ENCODE assay signal across 23 cellular contexts in genomic region chr15:35014265-35014664, GRCh38. TPM values are rescaled to one million over a fixed set of nuclear protein-coding genes. Genes with fewer than 3 reads are reported as not detected.
DNase-seq lines count a peak whose midpoint lies in the region; ATAC-seq and TF ChIP-seq lines count a peak whose summit lies in the region.
"Had no signal": no experiment of that assay in that cellular context is flagged by ENCODE, and none has a peak within 500 bp of the region (broad histone marks: within the 10 kb centered on the region; RNA-seq: fewer than 3 reads in every experiment).

No MANE protein-coding gene starts in this region.

- H3K36me3 ChIP-seq in CD8-positive, alpha-beta memory T cell (ENCODE audit: insufficient read depth, low read length): no peaks in the 10 kb centered on the region
- H3K36me3 ChIP-seq: HAP-1 had no signal

- no peak overlapping the region for H3K27ac ChIP-seq in CD8-positive, alpha-beta memory T cell (ENCODE audit: low read depth, low read length)

- peaks cover 2% of the 10 kb centered on the region for H3K27me3 Mint-ChIP-seq in brain
- H3K27me3 Mint-ChIP-seq in type B pancreatic cell: no peaks in the 10 kb centered on the region
- H3K27me3 Mint-ChIP-seq in CD8-positive, alpha-beta memory T cell: peaks cover 2 to 5% of the 10 kb centered on the region in 2 donors
- H3K27me3 Mint-ChIP-seq in T-helper 2 cell treated with Interferon-gamma antibody and Interleukin-4, amounts not matched to agents 5 μg/mL and 100 μg/mL, for 36 hours (ENCODE audit: low read depth): peaks cover 10% of the 10 kb centered on the region

- TF ChIP-seq CTCF in brain (conservative IDR thresholded peaks at IDR 0.05) (no peak), fibroblast of pulmonary artery (IDR thresholded peaks at IDR 0.05; ENCODE audit: low read length, missing control alignments) (no peak), type B pancreatic cell (conservative IDR thresholded peaks at IDR 0.05) (no peak)

- intact Hi-C loops in sciatic nerve (cut with DNase I): no loop called here

- H3K4me3 Mint-ChIP-seq in brain: peak overlapping the region in 3 of 5 experiments; percentile 3 to 33 (median 8)
- no peak overlapping the region for H3K4me3 Mint-ChIP-seq in type B pancreatic cell
- no peak overlapping the region for H3K4me3 Mint-ChIP-seq in CD8-positive, alpha-beta memory T cell
- no peak overlapping the region for H3K4me3 Mint-ChIP-seq in T-helper 2 cell treated with Interferon-gamma antibody and Interleukin-4, amounts not matched to agents 5 μg/mL and 100 μg/mL, for 36 hours
- H3K4me3 Mint-ChIP-seq: CD4-positive, alpha-beta T cell had no signal

- no peaks in the 10 kb centered on the region for H3K9me3 ChIP-seq in CD8-positive, alpha-beta memory T cell (ENCODE audit: low read length)
- H3K9me3 ChIP-seq: HAP-1 had no signal

- H3K36me3 Mint-ChIP-seq in brain (no peaks in the 10 kb centered on the region), type B pancreatic cell (no peaks in the 10 kb centered on the region)
- no peaks in the 10 kb centered on the region for H3K36me3 Mint-ChIP-seq in CD8-positive, alpha-beta memory T cell
- H3K36me3 Mint-ChIP-seq in T-helper 2 cell treated with Interferon-gamma antibody and Interleukin-4, amounts not matched to agents 5 μg/mL and 100 μg/mL, for 36 hours (ENCODE audit: low read depth): no peaks in the 10 kb centered on the region

- no peak overlapping the region for H3K4me3 ChIP-seq in fibroblast of pulmonary artery (replicated peaks; ENCODE audit: low read depth, low read length)
- no peak overlapping the region for H3K4me3 ChIP-seq in CD8-positive, alpha-beta memory T cell (ENCODE audit: low read length)
- H3K4me3 ChIP-seq: GM12878, HAP-1 had no signal

- peak; percentile 13 for DNase-seq in fibroblast of pulmonary artery (ENCODE audit: low read depth)
- peak; percentile 28 for DNase-seq in midbrain (lab: John Stamatoyannopoulos, UW)
- no peak for DNase-seq in type B pancreatic cell (ENCODE audit: extremely low spot score, unreplicated experiment)
- DNase-seq in ACHN: no peak
- no peak for DNase-seq in CD8-positive, alpha-beta memory T cell
- no peak for DNase-seq in sciatic nerve (ENCODE audit: low spot score)
- DNase-seq in T-helper 2 cell treated with Interferon-gamma antibody and Interleukin-4, amounts not matched to agents 5 μg/mL and 100 μg/mL, for 36 hours (ENCODE audit: low spot score): no peak
- DNase-seq: Calu3; CD4-positive, alpha-beta T cell; DMS53; EL; MM.1S; NCI-H1092 treated with DMSO at 0.1 percent for 48 hours; NCI-H146; NCI-H2081; NCI-H2171 treated with DMSO at 0.1 percent for 48 hours; NCI-H510A; NCI-H748 treated with DMSO at 0.1 percent for 48 hours; NK-92 treated with Interleukin-12 subunit alpha and Interleukin-12 subunit beta, amount 100 ng/mL, for 24 hours; Right ventricle myocardium superior had no signal

- no peaks in the 10 kb centered on the region for H3K4me1 ChIP-seq in CD8-positive, alpha-beta memory T cell (ENCODE audit: insufficient read depth, low read length)
- H3K4me1 ChIP-seq: HAP-1 had no signal

- POLR2A ChIA-PET in CD8-positive, alpha-beta memory T cell (lab: Charles Lee): no interaction called here

- H3K9me3 Mint-ChIP-seq in brain (no peaks in the 10 kb centered on the region), type B pancreatic cell (no peaks in the 10 kb centered on the region)
- no peaks in the 10 kb centered on the region for H3K9me3 Mint-ChIP-seq in CD8-positive, alpha-beta memory T cell
- H3K9me3 Mint-ChIP-seq in T-helper 2 cell treated with Interferon-gamma antibody and Interleukin-4, amounts not matched to agents 5 μg/mL and 100 μg/mL, for 36 hours: no peaks in the 10 kb centered on the region
- H3K9me3 Mint-ChIP-seq: CD4-positive, alpha-beta T cell had no signal

- ATAC-seq in sciatic nerve: no peak
- ATAC-seq: GM12878 had no signal

- peaks cover 15% of the 10 kb centered on the region for H3K4me1 Mint-ChIP-seq in brain
- peaks cover 9% of the 10 kb centered on the region for H3K4me1 Mint-ChIP-seq in type B pancreatic cell (ENCODE audit: unreplicated experiment)
- H3K4me1 Mint-ChIP-seq in CD8-positive, alpha-beta memory T cell: peaks cover 0 to 2% (median 0%) of the 10 kb centered on the region in 3 donors
- no peaks in the 10 kb centered on the region for H3K4me1 Mint-ChIP-seq in T-helper 2 cell treated with Interferon-gamma antibody and Interleukin-4, amounts not matched to agents 5 μg/mL and 100 μg/mL, for 36 hours (ENCODE audit: low read depth)

- CTCF ChIA-PET in CD8-positive, alpha-beta memory T cell (lab: Charles Lee): no interaction called here

- in situ Hi-C loops in ACHN (cut with HindIII; ENCODE audit: low pct_ligation_motif_present, low pct_unique_long_range_greater_than_20kb, low sequenced_read_pairs): no loop called here

- H3K27ac Mint-ChIP-seq in brain (peak overlapping the region; percentile 3 to 78 (median 55)), type B pancreatic cell (peak overlapping the region; percentile 3)
- no peak overlapping the region for H3K27ac Mint-ChIP-seq in CD8-positive, alpha-beta memory T cell
- no peak overlapping the region for H3K27ac Mint-ChIP-seq in T-helper 2 cell treated with Interferon-gamma antibody and Interleukin-4, amounts not matched to agents 5 μg/mL and 100 μg/mL, for 36 hours
- H3K27ac Mint-ChIP-seq: CD4-positive, alpha-beta T cell had no signal

- no peaks in the 10 kb centered on the region for H3K27me3 ChIP-seq in CD8-positive, alpha-beta memory T cell (ENCODE audit: insufficient read depth, low read length, poor library complexity, severe bottlenecking)

RNA-seq across cellular contexts. Expression of gene ZNF770, which starts 26.2 kb away (rescaled TPM):
- polyA plus RNA-seq in brain (ENCODE audit: insufficient read depth, low read depth, low replicate concordance): 7.4 TPM
- total RNA-seq in type B pancreatic cell (ENCODE audit: low replicate concordance): 58.7 and 68.3 TPM in 2 replicates
- 10 to 100 TPM; 63.6 to 68.0 TPM for total RNA-seq in CD8-positive, alpha-beta memory T cell
- 112 TPM for polyA plus RNA-seq in CD8-positive, alpha-beta memory T cell
- total RNA-seq in sciatic nerve: 31.7 TPM

RNA-seq across cellular contexts. Expression of gene AQR, which starts 44.7 kb away (rescaled TPM):
- polyA plus RNA-seq in brain (ENCODE audit: insufficient read depth, low read depth, low replicate concordance): 10.7 TPM
- 38.0 and 38.3 TPM in 2 replicates for total RNA-seq in type B pancreatic cell (ENCODE audit: low replicate concordance)
- total RNA-seq in CD8-positive, alpha-beta memory T cell: 10 to 100 TPM; 41.7 to 46.0 TPM
- polyA plus RNA-seq in CD8-positive, alpha-beta memory T cell: 14.8 TPM
- 32.9 TPM for total RNA-seq in sciatic nerve

Comparison
In these comparisons a context has a peak if more than half of its experiments do, and no peak if none do; other contexts are left out.
1. H3K27ac Mint-ChIP-seq: peak in brain (5 of 5) and type B pancreatic cell (single experiment); none in CD8-positive, alpha-beta memory T cell (0 of 8) and T-helper 2 cell treated with Interferon-gamma antibody and Interleukin-4, amounts not matched to agents 5 μg/mL and 100 μg/mL, for 36 hours (single experiment).
2. H3K4me3 Mint-ChIP-seq: peak in brain (3 of 5); none in type B pancreatic cell (single experiment), CD8-positive, alpha-beta memory T cell (0 of 7) and T-helper 2 cell treated with Interferon-gamma antibody and Interleukin-4, amounts not matched to agents 5 μg/mL and 100 μg/mL, for 36 hours (single experiment).
3. DNase-seq: peak in fibroblast of pulmonary artery (single experiment) and midbrain (single experiment); none in type B pancreatic cell (single experiment), ACHN (single experiment), CD8-positive, alpha-beta memory T cell (0 of 5), sciatic nerve (single experiment) and T-helper 2 cell treated with Interferon-gamma antibody and Interleukin-4, amounts not matched to agents 5 μg/mL and 100 μg/mL, for 36 hours (single experiment).